In the genomic region with DNA sequence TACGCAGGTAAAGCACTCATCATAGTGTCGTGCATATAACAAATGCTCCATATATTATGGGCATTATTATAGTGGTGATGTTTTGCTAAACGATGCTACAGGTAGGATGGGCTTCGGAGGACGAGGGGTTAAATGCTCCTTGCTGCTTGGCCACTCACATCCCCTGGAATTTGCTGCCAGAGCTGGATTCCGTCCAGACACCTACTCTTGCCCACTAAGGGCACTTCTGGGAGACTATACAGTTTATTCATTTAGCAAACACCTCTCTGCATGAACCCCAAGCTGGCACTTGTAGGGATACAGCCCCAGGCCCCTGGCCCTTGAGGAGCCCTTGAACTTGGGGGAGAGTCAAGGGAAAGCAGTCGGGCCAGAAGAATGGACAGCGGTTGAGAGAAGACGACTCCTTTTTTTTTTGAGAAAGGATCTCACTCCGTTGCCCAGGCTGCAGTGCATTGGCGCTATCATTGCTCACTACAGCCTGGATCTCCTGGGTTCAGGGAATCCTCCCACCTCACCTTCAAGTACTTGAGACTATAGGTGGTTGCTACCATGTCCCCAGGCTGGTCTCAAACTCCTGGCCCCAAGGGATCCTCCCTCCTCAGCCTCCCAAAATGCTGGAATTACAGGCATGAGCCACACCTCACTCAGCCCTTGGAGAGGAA, we compare ENCODE assay signal across 1 cellular context.
TF ChIP-seq lines count a peak whose summit lies in the region.

No MANE protein-coding gene starts in this region.

TF ChIP-seq in liver, 16 proteins besides CTCF, POLR2A, EP300 and RAD21 (continued from another document):
- TF ChIP-seq, protein P1, sequence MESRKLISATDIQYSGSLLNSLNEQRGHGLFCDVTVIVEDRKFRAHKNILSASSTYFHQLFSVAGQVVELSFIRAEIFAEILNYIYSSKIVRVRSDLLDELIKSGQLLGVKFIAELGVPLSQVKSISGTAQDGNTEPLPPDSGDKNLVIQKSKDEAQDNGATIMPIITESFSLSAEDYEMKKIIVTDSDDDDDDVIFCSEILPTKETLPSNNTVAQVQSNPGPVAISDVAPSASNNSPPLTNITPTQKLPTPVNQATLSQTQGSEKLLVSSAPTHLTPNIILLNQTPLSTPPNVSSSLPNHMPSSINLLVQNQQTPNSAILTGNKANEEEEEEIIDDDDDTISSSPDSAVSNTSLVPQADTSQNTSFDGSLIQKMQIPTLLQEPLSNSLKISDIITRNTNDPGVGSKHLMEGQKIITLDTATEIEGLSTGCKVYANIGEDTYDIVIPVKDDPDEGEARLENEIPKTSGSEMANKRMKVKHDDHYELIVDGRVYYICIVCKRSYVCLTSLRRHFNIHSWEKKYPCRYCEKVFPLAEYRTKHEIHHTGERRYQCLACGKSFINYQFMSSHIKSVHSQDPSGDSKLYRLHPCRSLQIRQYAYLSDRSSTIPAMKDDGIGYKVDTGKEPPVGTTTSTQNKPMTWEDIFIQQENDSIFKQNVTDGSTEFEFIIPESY (IDR thresholded peaks at IDR 0.05), result no peak
- TF ChIP-seq, protein P2, sequence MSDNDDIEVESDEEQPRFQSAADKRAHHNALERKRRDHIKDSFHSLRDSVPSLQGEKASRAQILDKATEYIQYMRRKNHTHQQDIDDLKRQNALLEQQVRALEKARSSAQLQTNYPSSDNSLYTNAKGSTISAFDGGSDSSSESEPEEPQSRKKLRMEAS (IDR thresholded peaks at IDR 0.05), result no peak
- TF ChIP-seq TAF1 (conservative IDR thresholded peaks at IDR 0.05) (no peak), FOXA1 (IDR thresholded peaks at IDR 0.05) (no peak), EGR1 (IDR thresholded peaks at IDR 0.05; ENCODE audit: low read depth in 2 of 2) (no peak), SP1 (IDR thresholded peaks at IDR 0.05) (no peak), GABPA (IDR thresholded peaks at IDR 0.05 in 1 of 2, conservative IDR thresholded peaks at IDR 0.05 in 1 of 2) (no peak), HNF4G (IDR thresholded peaks at IDR 0.05) (no peak)
